Comparison of ENCODE assay signal across 9 cellular contexts in genomic region chr13:28531195-28531955, GRCh38. TPM values are rescaled to one million over a fixed set of nuclear protein-coding genes. Genes with fewer than 3 reads are reported as not detected.
A peak's percentile ranks its signal among the peaks of the same experiment; 100 is the strongest.
DNase-seq lines count a peak whose midpoint lies in the region; ATAC-seq and TF ChIP-seq lines count a peak whose summit lies in the region.
"Had no signal": no experiment of that assay in that cellular context is flagged by ENCODE, and none has a peak within 500 bp of the region (broad histone marks: within the 10 kb centered on the region; RNA-seq: fewer than 3 reads in every experiment).

No MANE protein-coding gene starts in this region.

- WGBS in HUES64: 3% methylated on average over 34 of the region's 34 CpGs

- peaks cover 33% of the 10 kb centered on the region for H3K4me1 Mint-ChIP-seq in endothelial cell (ENCODE audit: unreplicated experiment)

- H3K4me1 ChIP-seq in HUES64 (ENCODE audit: insufficient read depth, low read length) (peaks cover 29% of the 10 kb centered on the region), mucosa of rectum (ENCODE audit: control insufficient read depth in 2 of 2, insufficient read depth in 2 of 2, low read length in 2 of 2) (peaks cover 12 to 15% of the 10 kb centered on the region in 2 donors)

- H3K9me3 Mint-ChIP-seq in endothelial cell (ENCODE audit: unreplicated experiment): no peaks in the 10 kb centered on the region

- peaks cover 10% of the 10 kb centered on the region for H3K27me3 Mint-ChIP-seq in endothelial cell (ENCODE audit: unreplicated experiment)

- TF ChIP-seq CTCF in endothelial cell (IDR thresholded peaks at IDR 0.05; ENCODE audit: unreplicated experiment): no peak

- H3K27me3 ChIP-seq in HUES64 (ENCODE audit: insufficient read depth, low read length) (peaks cover 40% of the 10 kb centered on the region), mucosa of rectum (ENCODE audit: control insufficient read depth in 2 of 2, insufficient read depth in 2 of 2, low read length in 2 of 2) (peaks cover 16 to 19% of the 10 kb centered on the region in 2 donors)

- H3K36me3 ChIP-seq in HUES64 (ENCODE audit: insufficient read depth, low read length) (no peaks in the 10 kb centered on the region), mucosa of rectum (ENCODE audit: control insufficient read depth in 2 of 2, insufficient read depth in 2 of 2, low read length in 2 of 2) (no peaks in the 10 kb centered on the region)

- H3K27ac ChIP-seq in HUES64 (ENCODE audit: low read depth, low read length) (peak overlapping the region; percentile 11; the same call in 1 of the 2 replicates), mucosa of rectum (ENCODE audit: low read depth in 2 of 2, low read length in 2 of 2) (peak overlapping the region in 1 of 2 donors; percentile 32)

- peak overlapping the region; percentile 62 for H3K4me3 ChIP-seq in HUES64 (ENCODE audit: low read length)
- peak overlapping the region; percentile 33 to 64 for H3K4me3 ChIP-seq in mucosa of rectum (ENCODE audit: low read length in 2 of 2)

- peak; percentile 48 for DNase-seq in AG08396 (ENCODE audit: low spot score)
- peak; percentile 81 for DNase-seq in endothelial cell (ENCODE audit: low spot score)
- DNase-seq in NCI-H2081 (lab: John Stamatoyannopoulos, UW): no peak
- DNase-seq in activated CD8-positive, alpha-beta memory T cell treated with anti-CD3 and anti-CD28 coated beads, Interleukin-2, amount 50 U/mL, for 48 hours: no peak
- no peak for DNase-seq in HK-2 (ENCODE audit: unreplicated experiment)

- H3K9ac ChIP-seq in HUES64 (ENCODE audit: low read depth, low read length) (peak overlapping the region; percentile 26), mucosa of rectum (ENCODE audit: low read depth in 1 of 2, low read length in 2 of 2) (peak overlapping the region in 1 of 2 donors; percentile 6)

- peaks cover 5% of the 10 kb centered on the region for H3K36me3 Mint-ChIP-seq in endothelial cell (ENCODE audit: low read depth, unreplicated experiment)
- H3K36me3 Mint-ChIP-seq: activated naive CD8-positive, alpha-beta T cell had no signal

- no peak for ATAC-seq in GM18520 (IDR thresholded peaks at IDR 0.05; ENCODE audit: unreplicated experiment)

- no peak overlapping the region for H3K27ac Mint-ChIP-seq in endothelial cell (ENCODE audit: unreplicated experiment)
- H3K27ac Mint-ChIP-seq: activated naive CD8-positive, alpha-beta T cell had no signal

- H3K4me3 Mint-ChIP-seq in endothelial cell (ENCODE audit: unreplicated experiment): no peak overlapping the region
- H3K4me3 Mint-ChIP-seq: activated naive CD8-positive, alpha-beta T cell had no signal

- peaks cover 3% of the 10 kb centered on the region; the same call in 1 of the 2 replicates for H3K9me3 ChIP-seq in HUES64 (ENCODE audit: insufficient read depth, low read depth, low read length)
- no peaks in the 10 kb centered on the region for H3K9me3 ChIP-seq in mucosa of rectum (ENCODE audit: control insufficient read depth in 2 of 2, low read length in 2 of 2)

RNA-seq across cellular contexts. Expression of gene FLT1, which starts 36.4 kb away (rescaled TPM):
- polyA plus RNA-seq in HUES64 (2013, experiment 1 of 2): 40.7 TPM
- polyA plus RNA-seq in HUES64 (2013, experiment 2 of 2): 34.1 TPM
- total RNA-seq in endothelial cell (ENCODE audit: unreplicated experiment): 759 TPM

Comparison
In these comparisons a context has a peak if more than half of its experiments do, and no peak if none do; other contexts are left out.
1. DNase-seq: peak in AG08396 (single experiment) and endothelial cell (single experiment); none in NCI-H2081 (0 of 2), activated CD8-positive, alpha-beta memory T cell treated with anti-CD3 and anti-CD28 coated beads, Interleukin-2, amount 50 U/mL, for 48 hours (single experiment) and HK-2 (single experiment).